In the genomic region with DNA sequence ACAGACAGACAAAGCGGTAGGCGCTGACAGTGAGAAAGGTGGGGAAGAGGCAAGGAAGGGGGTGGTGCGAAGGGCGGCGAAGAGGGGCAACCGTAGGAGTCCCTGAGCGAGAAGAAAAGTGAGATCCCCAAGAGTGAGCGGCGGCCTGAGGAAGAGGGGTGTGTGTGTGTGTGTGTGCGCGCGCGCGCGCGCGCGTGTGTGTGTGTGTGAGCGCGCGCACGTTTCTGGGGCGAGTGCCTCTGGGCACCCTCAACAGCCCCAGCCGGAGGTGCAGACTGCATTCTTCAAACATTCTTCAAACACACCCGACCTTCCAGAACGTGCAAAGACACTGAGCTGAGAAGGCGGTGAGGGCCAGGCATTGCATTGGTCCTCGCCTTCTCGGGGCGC, we compare ENCODE assay signal across 9 cellular contexts.
DNase-seq lines count a peak whose midpoint lies in the region; ATAC-seq, FAIRE-seq and TF ChIP-seq lines count a peak whose summit lies in the region.
"Had no signal": no experiment of that assay in that cellular context is flagged by ENCODE, and none has a peak within 500 bp of the region (broad histone marks: within the 10 kb centered on the region; RNA-seq: fewer than 3 reads in every experiment).

No MANE protein-coding gene starts in this region.

- TF ChIP-seq POLR2A in GM12878 (IDR thresholded peaks at IDR 0.05; ENCODE audit: low read depth, low read length), result no peak

- BruUV-seq in GM12878 (replicated peaks; lab: Mats Ljungman, UMichigan), result no TSS peak

- no peaks in the 10 kb centered on the region for H3K36me3 ChIP-seq in GM12878 (ENCODE audit: control insufficient read depth in 2 of 2, insufficient read depth in 2 of 2, low read length in 1 of 2)
- no peaks in the 10 kb centered on the region for H3K36me3 ChIP-seq in lung (ENCODE audit: control insufficient read depth in 2 of 2, insufficient read depth in 2 of 2, low read length in 2 of 2)
- no peaks in the 10 kb centered on the region for H3K36me3 ChIP-seq in tibial artery

- H3K27ac Mint-ChIP-seq in activated naive CD4-positive, alpha-beta T cell treated with anti-CD3 and anti-CD28 coated beads for 36 hours, result no peak overlapping the region

- CTCF ChIA-PET in activated naive CD4-positive, alpha-beta T cell treated with anti-CD3 and anti-CD28 coated beads for 36 hours (lab: Charles Lee), result interaction anchor here (0.7 to 0.9 kb wide), 4 partner anchors 27 to 93 kb away, joined by 3 read pairs; no protein-coding TSS in a partner anchor
- CTCF ChIA-PET in GM12878 (lab: Yijun Ruan, JAX), result interaction anchor here (0.6 to 2.1 kb wide), 4 partner anchors 13 to 70 kb away, joined by 3 to 5 read pairs (median 3); no protein-coding TSS in a partner anchor

- RAD21 ChIA-PET in GM12878 (lab: Charles Lee; ENCODE audit: unreplicated experiment), result interaction anchor here (0.6 to 1.4 kb wide), 5 partner anchors 9 to 628 kb away, joined by 3 to 4 read pairs (median 3); no protein-coding TSS in a partner anchor

- H3K36me3 Mint-ChIP-seq in activated naive CD4-positive, alpha-beta T cell treated with anti-CD3 and anti-CD28 coated beads for 36 hours (ENCODE audit: low read depth), result no peaks in the 10 kb centered on the region

- FAIRE-seq in GM12878 (lab: Jason Lieb, UNC), result no peak

- peak overlapping the region; percentile 16; the same call in 1 of the 2 replicates for H2AFZ ChIP-seq in GM12878 (ENCODE audit: control insufficient read depth, low read depth, low read length)

- H3K9me3 ChIP-seq in GM12878 (replicated peaks; ENCODE audit: control insufficient read depth, insufficient read depth, low read length) (no peaks in the 10 kb centered on the region), lung (ENCODE audit: control insufficient read depth in 2 of 2, insufficient read depth in 1 of 2, low read length in 1 of 2) (no peaks in the 10 kb centered on the region), tibial artery (no peaks in the 10 kb centered on the region)
- H3K9me3 ChIP-seq: psoas muscle had no signal

- H3K4me3 ChIP-seq in GM12878 (0 out of 2 replicates have a peak overlapping the region, but pooled peaks have one; percentile 16), lung (no peak overlapping the region), tibial artery (peak overlapping the region; percentile 6 to 41)

- no peak overlapping the region for H3K9ac ChIP-seq in GM12878 (ENCODE audit: control insufficient read depth, insufficient read depth, low read length)

- peak overlapping the region; percentile 47 for H3K4me3 Mint-ChIP-seq in activated naive CD4-positive, alpha-beta T cell treated with anti-CD3 and anti-CD28 coated beads for 36 hours

- POLR2A ChIA-PET in GM12878 (lab: Charles Lee), result no interaction called here

- WGBS in GM12878 (ENCODE audit: insufficient coverage, insufficient replicate concordance, low lambda C conversion rate, missing lambda C conversion rate), result 36% methylated on average over 26 of the region's 30 CpGs
- 6 to 10% methylated on average over 21 to 30 of the region's 30 CpGs for whole genome bisulfite sequencing in lung, 2 donors

- H3K27ac ChIP-seq in GM12878 (ENCODE audit: control insufficient read depth, insufficient read depth) (no peak overlapping the region), lung (ENCODE audit: low read depth in 1 of 2, low read length in 1 of 2) (no peak overlapping the region), tibial artery (peak overlapping the region; percentile 58 to 69)
- H3K27ac ChIP-seq: psoas muscle had no signal

- H3K79me2 ChIP-seq in GM12878 (ENCODE audit: control insufficient read depth, insufficient read depth, low read length), result no peaks in the 10 kb centered on the region

- peaks cover 0 to 8% of the 10 kb centered on the region in 2 experiments; a peak in 2 of 4 replicates for H3K27me3 ChIP-seq in GM12878 (replicated peaks in 1 of 2; ENCODE audit: control insufficient read depth in 2 of 2, insufficient read depth in 2 of 2, low read length in 1 of 2)
- H3K27me3 ChIP-seq in lung (ENCODE audit: control insufficient read depth, insufficient read depth), result no peaks in the 10 kb centered on the region
- peaks cover 0 to 5% of the 10 kb centered on the region in 2 donors for H3K27me3 ChIP-seq in tibial artery

- peaks cover 8% of the 10 kb centered on the region for H3K4me1 Mint-ChIP-seq in activated naive CD4-positive, alpha-beta T cell treated with anti-CD3 and anti-CD28 coated beads for 36 hours (ENCODE audit: low read depth)

- no peak for DNase-seq in activated naive CD4-positive, alpha-beta T cell treated with anti-CD3 and anti-CD28 coated beads for 36 hours
- no peak for DNase-seq in activated naive CD4-positive, alpha-beta T cell treated with anti-CD3 and anti-CD28 coated beads, Interleukin-2, amount 50 U/mL, for 16 hours
- DNase-seq in GM12878 (ENCODE audit: low read depth, low spot score) (no peak), lung (ENCODE audit: low spot score) (no peak), tibial artery (no peak), NCI-H1105 (lab: John Stamatoyannopoulos, UW) (no peak), NCI-H526 (lab: John Stamatoyannopoulos, UW) (no peak)

- intact Hi-C loops in activated naive CD4-positive, alpha-beta T cell treated with anti-CD3 and anti-CD28 coated beads for 36 hours (cut with micrococcal nuclease), result no loop called here
- intact Hi-C loops in GM12878 (cut with micrococcal nuclease; ENCODE audit: unreplicated experiment) (no loop called here), tibial artery (cut with DNase I; ENCODE audit: low total_unique reads) (loop anchor here (2.0 to 10.0 kb wide), 4 partner anchors 35 to 121 kb away; a partner anchor contains a TSS)

- no peak for TF ChIP-seq RAD21 in GM12878 (IDR thresholded peaks at IDR 0.05; ENCODE audit: insufficient read depth, low read depth, low read length)

- no peak for ATAC-seq in GM12878
- peak; percentile 16 for ATAC-seq in lung (ENCODE audit: insufficient read depth, low FRiP score)
- ATAC-seq in HG02588 (IDR thresholded peaks at IDR 0.05; ENCODE audit: unreplicated experiment), result no peak

- TF ChIP-seq CTCF in GM12878 (IDR thresholded peaks at IDR 0.05 in 2 of 3, conservative IDR thresholded peaks at IDR 0.05 in 1 of 3; ENCODE audit: control insufficient read depth in 2 of 3, extremely low read depth in 1 of 3, insufficient read depth in 1 of 3, low read depth in 3 of 3, low read length in 3 of 3), result no peak
- TF ChIP-seq CTCF in lung (IDR thresholded peaks at IDR 0.05; ENCODE audit: control extremely low read depth, extremely low read depth), result no peak
- no peak for TF ChIP-seq CTCF in tibial artery (IDR thresholded peaks at IDR 0.05)

- H3K4me1 ChIP-seq in GM12878 (ENCODE audit: control insufficient read depth, insufficient read depth, low read length), result no peaks in the 10 kb centered on the region
- H3K4me1 ChIP-seq in lung (ENCODE audit: control insufficient read depth in 2 of 2, insufficient read depth in 2 of 2, low read length in 2 of 2), result peaks cover 0 to 6% of the 10 kb centered on the region in 2 donors
- peaks cover 3 to 39% (median 20%) of the 10 kb centered on the region in 4 donors for H3K4me1 ChIP-seq in tibial artery

- SMC1A ChIA-PET in GM12878 (lab: Charles Lee; ENCODE audit: uncharacterized antibody, unreplicated experiment), result interaction anchor here (1.7 to 1.8 kb wide), 2 partner anchors 15 to 62 kb away, joined by 4 to 6 read pairs; no protein-coding TSS in a partner anchor

- no peak for TF ChIP-seq EP300 in GM12878 (IDR thresholded peaks at IDR 0.05; ENCODE audit: borderline replicate concordance in 1 of 2, control insufficient read depth in 1 of 2, low read depth in 2 of 2, low read length in 2 of 2)

- peak overlapping the region; percentile 47; the same call in 1 of the 2 replicates for H3K4me2 ChIP-seq in GM12878 (ENCODE audit: control insufficient read depth, insufficient read depth)

- peaks cover 46% of the 10 kb centered on the region for H3K27me3 Mint-ChIP-seq in activated naive CD4-positive, alpha-beta T cell treated with anti-CD3 and anti-CD28 coated beads for 36 hours (ENCODE audit: low read depth)

- H3K9me3 Mint-ChIP-seq in activated naive CD4-positive, alpha-beta T cell treated with anti-CD3 and anti-CD28 coated beads for 36 hours, result no peaks in the 10 kb centered on the region

- no peaks in the 10 kb centered on the region for H4K20me1 ChIP-seq in GM12878 (ENCODE audit: control insufficient read depth, insufficient read depth)

- in situ Hi-C loops in GM12878 (cut with MboI), result no loop called here

TF ChIP-seq in GM12878, 131 proteins besides CTCF, POLR2A, EP300 and RAD21:
- no peak for TF ChIP-seq SREBF2 (IDR thresholded peaks at IDR 0.05; ENCODE audit: low read length)
- peak in 1 of 2 experiments; percentile 53; a peak in 2 of 4 replicates for TF ChIP-seq BHLHE40 (IDR thresholded peaks at IDR 0.05; ENCODE audit: borderline replicate concordance in 1 of 2, low read depth in 2 of 2, low read length in 1 of 2)
- no peak for TF ChIP-seq YY1 (IDR thresholded peaks at IDR 0.05; ENCODE audit: low read depth, low read length)
- TF ChIP-seq POU2F2 (IDR thresholded peaks at IDR 0.05; ENCODE audit: borderline replicate concordance, low read depth, low read length), result no peak
- TF ChIP-seq SIX5 (IDR thresholded peaks at IDR 0.05; ENCODE audit: low read depth, low read length, severe bottlenecking), result no peak
- TF ChIP-seq, protein P1, sequence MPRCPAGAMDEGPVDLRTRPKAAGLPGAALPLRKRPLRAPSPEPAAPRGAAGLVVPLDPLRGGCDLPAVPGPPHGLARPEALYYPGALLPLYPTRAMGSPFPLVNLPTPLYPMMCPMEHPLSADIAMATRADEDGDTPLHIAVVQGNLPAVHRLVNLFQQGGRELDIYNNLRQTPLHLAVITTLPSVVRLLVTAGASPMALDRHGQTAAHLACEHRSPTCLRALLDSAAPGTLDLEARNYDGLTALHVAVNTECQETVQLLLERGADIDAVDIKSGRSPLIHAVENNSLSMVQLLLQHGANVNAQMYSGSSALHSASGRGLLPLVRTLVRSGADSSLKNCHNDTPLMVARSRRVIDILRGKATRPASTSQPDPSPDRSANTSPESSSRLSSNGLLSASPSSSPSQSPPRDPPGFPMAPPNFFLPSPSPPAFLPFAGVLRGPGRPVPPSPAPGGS (IDR thresholded peaks at IDR 0.05; ENCODE audit: borderline replicate concordance, insufficient read depth, low read depth, low read length, poor library complexity, severe bottlenecking), result no peak
TF ChIP-seq in GM12878: peak in this region for 1.

Comparison
In these comparisons a context has a peak if more than half of its experiments do, and no peak if none do; other contexts are left out.
1. H3K27ac ChIP-seq: peak in tibial artery (2 of 2); none in GM12878 (single experiment) and lung (0 of 2).